In the genomic region with DNA sequence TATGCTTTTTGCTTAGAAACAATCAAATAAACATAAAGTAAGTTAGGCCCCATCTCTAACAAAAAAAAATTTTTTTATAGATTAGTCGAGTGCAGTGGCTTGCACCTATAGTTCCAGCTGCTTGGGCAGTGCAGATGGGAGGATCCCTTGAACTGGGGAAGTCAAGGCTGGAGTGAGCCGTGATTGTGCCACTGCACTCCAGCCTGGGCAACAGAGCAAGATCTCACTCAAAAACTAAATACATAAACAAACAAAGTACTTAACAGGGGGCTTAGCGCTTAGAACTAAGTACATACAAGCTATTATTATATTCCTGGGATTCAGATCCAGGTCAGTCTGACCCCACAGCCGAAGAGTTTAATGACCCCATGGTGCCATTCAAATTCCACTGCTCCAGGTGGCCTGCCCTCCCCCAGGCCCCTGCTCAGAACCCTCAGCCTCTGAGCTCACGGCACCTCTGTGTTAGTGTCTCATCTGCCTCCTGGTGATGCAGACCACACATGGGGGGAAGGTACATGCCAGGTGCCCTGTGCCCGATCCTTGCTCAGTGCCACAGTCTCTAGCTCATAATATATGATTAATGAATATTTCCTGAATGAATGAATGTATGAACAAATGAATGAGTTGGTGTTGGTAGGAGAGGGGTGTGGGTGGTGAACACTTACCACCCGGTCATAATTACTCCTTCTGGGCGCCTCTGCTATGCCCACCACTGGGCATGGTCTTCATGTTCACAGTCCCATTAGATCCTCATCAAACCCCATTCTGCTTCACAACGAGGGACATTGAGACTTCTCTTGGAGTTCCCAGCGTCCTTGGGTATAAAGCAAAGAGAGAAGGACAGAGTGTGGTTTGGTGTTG, we compare ENCODE assay signal across 15 cellular contexts. TPM values are rescaled to one million over a fixed set of nuclear protein-coding genes. Genes with fewer than 3 reads are reported as not detected.
DNase-seq lines count a peak whose midpoint lies in the region; ATAC-seq and TF ChIP-seq lines count a peak whose summit lies in the region.
"Had no signal": no experiment of that assay in that cellular context is flagged by ENCODE, and none has a peak within 500 bp of the region (broad histone marks: within the 10 kb centered on the region; RNA-seq: fewer than 3 reads in every experiment).

No MANE protein-coding gene starts in this region.

- DNase-seq in WTC11 (ENCODE audit: low spot score): no peak
- DNase-seq in left lobe of liver (ENCODE audit: low spot score): no peak
- no peak for DNase-seq in cerebellum (ENCODE audit: low spot score)
- no peak for DNase-seq in KG1 (lab: John Stamatoyannopoulos, UW)
- DNase-seq: ACHN; BE2C; C1 segment of cervical spinal cord; Caco-2; CD4-positive, CD25-positive, alpha-beta regulatory T cell; GM23248; HCEC 1CT; HFFc6 had no signal

- no peak overlapping the region for H3K27ac Mint-ChIP-seq in WTC11
- H3K27ac Mint-ChIP-seq: HFFc6, IgD-negative memory B cell had no signal

- H3K4me3 ChIP-seq in HEK293 (ENCODE audit: low read depth, low read length): no peak overlapping the region
- H3K4me3 ChIP-seq: GM23248 had no signal

- no peak for TF ChIP-seq CTCF in HEK293 (tag by site-specific recombination; IDR thresholded peaks at IDR 0.05)
- no peak for TF ChIP-seq CTCF in WTC11 (IDR thresholded peaks at IDR 0.05)

- H3K27ac ChIP-seq in HEK293 (ENCODE audit: extremely low read depth, low read depth, low read length): no peak overlapping the region
- H3K27ac ChIP-seq: GM23248 had no signal

- H3K27me3 Mint-ChIP-seq in WTC11 (ENCODE audit: low read depth): no peaks in the 10 kb centered on the region
- H3K27me3 Mint-ChIP-seq: IgD-negative memory B cell had no signal

- no peaks in the 10 kb centered on the region for H3K4me1 ChIP-seq in HEK293 (ENCODE audit: control insufficient read depth, insufficient read depth, low read length)
- H3K4me1 ChIP-seq: BE2C had no signal

- CTCF ChIA-PET in HEK293 (lab: Yijun Ruan, JAX): interaction anchor here (0.6 to 2.4 kb wide), 6 partner anchors 17 to 1055 kb away, joined by 3 to 14 read pairs (median 4); no protein-coding TSS in a partner anchor
- CTCF ChIA-PET in WTC11 (lab: Charles Lee): interaction anchor here (0.7 to 3.6 kb wide), 2 partner anchors 11 to 17 kb away, joined by 3 to 20 read pairs; no protein-coding TSS in a partner anchor

- peaks cover 25% of the 10 kb centered on the region for H3K4me1 Mint-ChIP-seq in WTC11

- no peak overlapping the region for H3K4me3 Mint-ChIP-seq in WTC11
- H3K4me3 Mint-ChIP-seq: CD4-positive, CD25-positive, alpha-beta regulatory T cell; HFFc6; IgD-negative memory B cell had no signal

- H3K36me3 ChIP-seq in HEK293 (ENCODE audit: control insufficient read depth in 2 of 2, insufficient read depth in 1 of 2, low read length in 2 of 2): no peaks in the 10 kb centered on the region
- H3K36me3 ChIP-seq: BE2C had no signal

- POLR2A ChIA-PET in HEK293 (lab: Yijun Ruan, JAX) (no interaction called here), WTC11 (lab: Charles Lee) (no interaction called here)

- H3K36me3 Mint-ChIP-seq in WTC11: no peaks in the 10 kb centered on the region
- H3K36me3 Mint-ChIP-seq: CD4-positive, CD25-positive, alpha-beta regulatory T cell had no signal

- no peak for ATAC-seq in WTC11
- ATAC-seq in left lobe of liver: peak; percentile 19
- no peak for ATAC-seq in GM18498 (IDR thresholded peaks at IDR 0.05; ENCODE audit: unreplicated experiment)

- H3K9me3 Mint-ChIP-seq in WTC11: peaks cover 5% of the 10 kb centered on the region
- H3K9me3 Mint-ChIP-seq: CD4-positive, CD25-positive, alpha-beta regulatory T cell; HFFc6; IgD-negative memory B cell had no signal

- no peaks in the 10 kb centered on the region for H3K9me3 ChIP-seq in HEK293 (ENCODE audit: control insufficient read depth, insufficient read depth, low read depth, low read length)
- H3K9me3 ChIP-seq: BE2C, Caco-2 had no signal

TF ChIP-seq in HEK293, 187 proteins besides CTCF, POLR2A, EP300 and RAD21:
- TF ChIP-seq ZIC2 (tag by site-specific recombination; IDR thresholded peaks at IDR 0.05) (0 out of 2 replicates have a peak, but pooled peaks have one; percentile 15), PRDM1 (tag by site-specific recombination; IDR thresholded peaks at IDR 0.05) (no peak)

TF ChIP-seq in WTC11, 78 proteins besides CTCF, POLR2A, EP300 and RAD21:
- TF ChIP-seq ZNF423 (CRISPR knock-in tag; IDR thresholded peaks at IDR 0.05) (peak; percentile 42), ZNF263 (CRISPR knock-in tag; IDR thresholded peaks at IDR 0.05; ENCODE audit: low read depth) (no peak)

RNA-seq across cellular contexts. Expression of a gene that starts 14.6 kb away (rescaled TPM):
- total RNA-seq in WTC11 (2021) (0.26 to 0.41 TPM (median 0.39 TPM) in 3 replicates), left lobe of liver (1.0 TPM), cerebellum (0.09 TPM)
- total RNA-seq: CD4-positive, CD25-positive, alpha-beta regulatory T cell; GM23248; HFFc6 had no signal
